In genomic region chr9:127205952-127206351, GRCh38 we compare ENCODE assay signal across 17 cellular contexts. TPM values are rescaled to one million over a fixed set of nuclear protein-coding genes. Genes with fewer than 3 reads are reported as not detected.
A peak's percentile ranks its signal among the peaks of the same experiment; 100 is the strongest.
DNase-seq lines count a peak whose midpoint lies in the region; ATAC-seq and TF ChIP-seq lines count a peak whose summit lies in the region.
"Had no signal": no experiment of that assay in that cellular context is flagged by ENCODE, and none has a peak within 500 bp of the region (broad histone marks: within the 10 kb centered on the region; RNA-seq: fewer than 3 reads in every experiment).

No MANE protein-coding gene starts in this region.

- CTCF ChIA-PET in GM10248 (lab: Yijun Ruan, JAX), result interaction anchor here (0.8 to 1.5 kb wide), 4 partner anchors 9 to 266 kb away, joined by 3 to 9 read pairs (median 3); no protein-coding TSS in a partner anchor

- intact Hi-C loops in Right ventricle myocardium inferior (cut with DNase I), result no loop called here
- intact Hi-C loops in heart right ventricle (cut with DNase I), result loop anchor here in 1 of 10 donors (10.0 kb wide), 1 partner anchor 379 kb away; no protein-coding TSS in a partner anchor
- intact Hi-C loops in spleen (cut with DNase I; ENCODE audit: low total_unique reads), result no loop called here

- no peak overlapping the region for H3K4me3 ChIP-seq in heart right ventricle
- no peak overlapping the region for H3K4me3 ChIP-seq in spleen
- H3K4me3 ChIP-seq: A549, GM12878, HAP-1 had no signal

- TF ChIP-seq CTCF in heart right ventricle (IDR thresholded peaks at IDR 0.05) (no peak), chondrocyte (IDR thresholded peaks at IDR 0.05) (no peak), progenitor cell of endocrine pancreas (IDR thresholded peaks at IDR 0.05; ENCODE audit: unreplicated experiment) (no peak), spleen (IDR thresholded peaks at IDR 0.05 in 8 of 11, conservative IDR thresholded peaks at IDR 0.05 in 3 of 11) (no peak), GM10248 (IDR thresholded peaks at IDR 0.05; ENCODE audit: control extremely low read depth, extremely low read depth, low read depth, missing control alignments) (no peak)

- POLR2A ChIA-PET in GM10248 (lab: Yijun Ruan, JAX), result no interaction called here

- no peak for TF ChIP-seq POLR2A in spleen (IDR thresholded peaks at IDR 0.05)

- H3K36me3 Mint-ChIP-seq in chondrocyte (ENCODE audit: low read depth), result peaks cover 1% of the 10 kb centered on the region
- peaks cover 1% of the 10 kb centered on the region for H3K36me3 Mint-ChIP-seq in progenitor cell of endocrine pancreas (ENCODE audit: insufficient read depth)

- H3K4me3 Mint-ChIP-seq in chondrocyte (ENCODE audit: unreplicated experiment) (no peak overlapping the region), progenitor cell of endocrine pancreas (ENCODE audit: low read depth) (no peak overlapping the region)
- H3K4me3 Mint-ChIP-seq: CD4-positive, alpha-beta T cell had no signal

- H3K4me1 ChIP-seq in heart right ventricle (peaks cover 0 to 11% (median 4%) of the 10 kb centered on the region in 9 donors), spleen (no peaks in the 10 kb centered on the region)
- H3K4me1 ChIP-seq: Caco-2, HAP-1 had no signal

- H3K27me3 ChIP-seq in heart right ventricle, result no peaks in the 10 kb centered on the region
- H3K27me3 ChIP-seq in spleen (replicated peaks in 1 of 7), result no peaks in the 10 kb centered on the region

- ATAC-seq in Right ventricle myocardium inferior, result no peak
- ATAC-seq in heart right ventricle, result no peak
- ATAC-seq: GM12878 had no signal

- DNase-seq in Right ventricle myocardium inferior (ENCODE audit: missing footprints), result peak; percentile 32
- no peak for DNase-seq in heart right ventricle
- DNase-seq in chondrocyte (ENCODE audit: low spot score), result peak; percentile 50
- no peak for DNase-seq in progenitor cell of endocrine pancreas (ENCODE audit: low spot score, unreplicated experiment)
- DNase-seq in spleen, result peak; percentile 25
- no peak for DNase-seq in GOT3 (lab: John Stamatoyannopoulos, UW)
- no peak for DNase-seq in GM10248 (ENCODE audit: extremely low spot score)
- no peak for DNase-seq in putamen (ENCODE audit: low spot score)
- DNase-seq: AML-193; Caco-2; CD4-positive, alpha-beta T cell; IMR-90 had no signal

- H3K27ac Mint-ChIP-seq in chondrocyte (ENCODE audit: unreplicated experiment) (no peak overlapping the region), progenitor cell of endocrine pancreas (peak overlapping the region; percentile 65)
- H3K27ac Mint-ChIP-seq: CD4-positive, alpha-beta T cell had no signal

- H3K9me3 Mint-ChIP-seq in chondrocyte (ENCODE audit: low read depth), result no peaks in the 10 kb centered on the region
- no peaks in the 10 kb centered on the region for H3K9me3 Mint-ChIP-seq in progenitor cell of endocrine pancreas (ENCODE audit: low read depth)
- H3K9me3 Mint-ChIP-seq: CD4-positive, alpha-beta T cell had no signal

- H3K27ac ChIP-seq in heart right ventricle (no peak overlapping the region), spleen (no peak overlapping the region)
- H3K27ac ChIP-seq: 22Rv1, A549, C4-2B had no signal

- H3K27me3 Mint-ChIP-seq in chondrocyte (ENCODE audit: low read depth) (peaks cover 3% of the 10 kb centered on the region), progenitor cell of endocrine pancreas (no peaks in the 10 kb centered on the region)

- H3K36me3 ChIP-seq in heart right ventricle (peaks cover 0 to 4% (median 0%) of the 10 kb centered on the region in 9 donors), spleen (peaks cover 0 to 7% (median 0%) of the 10 kb centered on the region in 6 donors)
- H3K36me3 ChIP-seq: HAP-1 had no signal

- H3K4me1 Mint-ChIP-seq in chondrocyte (ENCODE audit: low read depth), result peaks cover 4% of the 10 kb centered on the region
- peaks cover 4% of the 10 kb centered on the region for H3K4me1 Mint-ChIP-seq in progenitor cell of endocrine pancreas (ENCODE audit: low read depth)

- H3K9me3 ChIP-seq in heart right ventricle, result no peaks in the 10 kb centered on the region
- no peaks in the 10 kb centered on the region for H3K9me3 ChIP-seq in spleen
- H3K9me3 ChIP-seq: A549, Caco-2, HAP-1 had no signal

- WGBS in heart right ventricle, 2 donors, result 95 to 99% methylated on average over 4 of the region's 4 CpGs
- 92 to 98% (median 97%) methylated on average over 3 to 4 of the region's 4 CpGs for WGBS in spleen, 5 donors

RNA-seq across cellular contexts. Expression of gene GARNL3, which starts 58.6 kb away (rescaled TPM):
- 13.1 TPM for total RNA-seq in Right ventricle myocardium inferior
- total RNA-seq in heart right ventricle, result 10 to 100 TPM in 9 of 10 donors, 1 to 10 TPM in 1; 9.9 to 53.1 (median 31.6) TPM
- 10 to 100 TPM in 1 of 2 donors, 1 to 10 TPM in 1; 3.3 to 17.7 TPM for polyA plus RNA-seq in heart right ventricle
- total RNA-seq in chondrocyte, result 8.9 to 10.0 TPM (median 8.9 TPM) in 3 replicates
- 21.4 and 28.3 TPM in 2 replicates for total RNA-seq in progenitor cell of endocrine pancreas
- total RNA-seq in spleen, result 10 to 100 TPM in 5 of 7 donors, 1 to 10 TPM in 2; 6.6 to 14.7 (median 11.1) TPM
- polyA plus RNA-seq in spleen, result 1 to 10 TPM; 2.1 to 6.3 (median 4.2) TPM

Comparison
In these comparisons a context has a peak if more than half of its experiments do, and no peak if none do; other contexts are left out.
1. DNase-seq: peak in Right ventricle myocardium inferior (single experiment), chondrocyte (single experiment) and spleen (single experiment); none in heart right ventricle (0 of 2), progenitor cell of endocrine pancreas (single experiment), GOT3 (single experiment), GM10248 (single experiment) and putamen (single experiment).